1 cellular context compared by ENCODE assay signal in genomic region chr6:144006731-144007454, GRCh38.
TF ChIP-seq lines count a peak whose summit lies in the region.

No MANE protein-coding gene starts in this region.

TF ChIP-seq in GM23338, 12 proteins besides CTCF, POLR2A, EP300 and RAD21 (continued from another document):
- no peak for TF ChIP-seq ZNF462 (CRISPR knock-in tag; IDR thresholded peaks at IDR 0.05)
